8 cellular contexts compared by ENCODE assay signal in the genomic region with DNA sequence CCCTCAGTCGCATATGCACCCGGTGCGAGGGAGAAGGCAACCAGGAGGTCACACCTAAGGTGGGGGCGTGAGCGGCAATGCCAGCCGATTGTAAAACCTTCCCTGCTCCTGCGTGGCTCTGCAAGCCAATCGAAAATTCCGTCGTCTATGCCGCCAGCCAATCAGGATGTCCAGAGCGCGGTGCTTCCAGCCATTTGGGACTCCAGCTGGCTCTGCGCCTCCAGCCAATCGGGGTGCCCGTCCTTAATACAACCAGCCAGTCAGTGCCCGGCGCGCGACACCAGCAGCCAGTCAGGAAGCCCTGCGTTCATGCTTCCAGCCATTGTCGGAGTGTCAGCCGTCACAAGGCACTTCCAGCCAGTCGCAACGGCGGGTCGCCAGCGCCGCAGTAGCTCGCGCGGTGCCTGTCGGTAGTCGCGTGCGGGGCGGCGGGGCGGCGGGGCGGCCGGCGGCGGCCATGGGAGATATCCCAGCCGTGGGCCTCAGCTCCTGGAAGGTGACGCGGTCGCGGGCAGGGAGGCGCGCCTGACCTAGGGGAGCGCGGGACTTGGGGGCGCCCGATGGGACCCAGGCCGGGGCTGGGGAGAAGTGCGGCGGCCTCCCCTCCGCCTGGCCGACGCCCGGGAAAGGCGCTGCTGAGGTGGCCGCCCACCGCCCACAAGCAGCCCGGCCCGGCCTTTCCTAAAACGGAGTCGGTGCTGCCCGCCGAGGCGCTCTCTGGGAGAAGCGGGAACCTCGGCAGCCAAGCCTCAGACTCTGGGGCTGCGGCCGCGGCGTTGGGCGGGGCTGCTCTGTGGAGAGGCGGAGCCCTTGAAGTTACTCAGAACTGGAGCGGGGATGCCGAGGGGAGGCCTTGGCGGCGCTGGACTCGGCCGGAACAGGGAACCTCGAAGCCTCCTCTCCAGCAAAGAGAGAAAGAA. TPM values are rescaled to one million over a fixed set of nuclear protein-coding genes. Genes with fewer than 3 reads are reported as not detected.
DNase-seq lines count a peak whose midpoint lies in the region; ATAC-seq and TF ChIP-seq lines count a peak whose summit lies in the region.

A gene (plus strand): TSS at position 340 of the 920 bp plus-strand sequence. CDS start 118 bp downstream, at position 458.

- TF ChIP-seq EP300 in SK-N-SH (IDR thresholded peaks at IDR 0.05; ENCODE audit: borderline replicate concordance in 1 of 2, low read depth in 1 of 2, low read length in 1 of 2) (no peak), neural cell (conservative IDR thresholded peaks at IDR 0.05; ENCODE audit: poor library complexity, severe bottlenecking) (no peak)

- H3K27ac Mint-ChIP-seq in CD8-positive, alpha-beta memory T cell = peak within 1 kb of the TSS in 4 of 8 donors; percentile 11 to 72 (median 42)
- peak within 1 kb of the TSS; percentile 10 for H3K27ac Mint-ChIP-seq in activated naive CD4-positive, alpha-beta T cell treated with anti-CD3 and anti-CD28 coated beads, Interleukin-2, amount 50 U/mL, for 24 hours

- H3K4me1 ChIP-seq in CD8-positive, alpha-beta memory T cell (ENCODE audit: insufficient read depth, low read length) = peaks cover 7% of the 10 kb centered on the region
- peaks cover 0 to 11% of the 10 kb centered on the region in 2 experiments; a peak in 1 of 4 replicates for H3K4me1 ChIP-seq in SK-N-SH (ENCODE audit: control insufficient read depth in 1 of 2, insufficient read depth in 2 of 2, low read depth in 1 of 2, low read length in 1 of 2)

- H3K79me2 ChIP-seq in SK-N-SH (ENCODE audit: insufficient read depth) = peaks cover 14% of the 10 kb centered on the region
- H3K79me2 ChIP-seq in neural cell (replicated peaks; ENCODE audit: insufficient read depth, low read length) = no peaks in the 10 kb centered on the region

- POLR2A ChIA-PET in CD8-positive, alpha-beta memory T cell (lab: Charles Lee) = no interaction called here
- POLR2A ChIA-PET in SK-N-SH (lab: Yijun Ruan, JAX) = interaction anchor here (1.0 kb wide), 1 partner anchor 11 kb away, joined by 3 read pairs; no protein-coding TSS in a partner anchor

- peaks cover 3 to 10% (median 4%) of the 10 kb centered on the region in 3 donors for H3K4me1 Mint-ChIP-seq in CD8-positive, alpha-beta memory T cell
- peaks cover 7% of the 10 kb centered on the region for H3K4me1 Mint-ChIP-seq in activated naive CD4-positive, alpha-beta T cell treated with anti-CD3 and anti-CD28 coated beads, Interleukin-2, amount 50 U/mL, for 24 hours

- peaks cover 28 to 84% of the 10 kb centered on the region in 2 donors for H3K27me3 Mint-ChIP-seq in CD8-positive, alpha-beta memory T cell
- peaks cover 25% of the 10 kb centered on the region for H3K27me3 Mint-ChIP-seq in activated naive CD4-positive, alpha-beta T cell treated with anti-CD3 and anti-CD28 coated beads, Interleukin-2, amount 50 U/mL, for 24 hours

- no peaks in the 10 kb centered on the region for H3K27me3 ChIP-seq in CD8-positive, alpha-beta memory T cell (ENCODE audit: insufficient read depth, low read length, poor library complexity, severe bottlenecking)
- H3K27me3 ChIP-seq in SK-N-SH (ENCODE audit: insufficient read depth) (no peaks in the 10 kb centered on the region), neural cell (ENCODE audit: insufficient read depth, low read depth, low read length) (peaks cover 16% of the 10 kb centered on the region)

- H3F3A ChIP-seq in SK-N-SH (replicated peaks; ENCODE audit: insufficient read depth) (peaks cover 7% of the 10 kb centered on the region), neural cell (ENCODE audit: insufficient read depth, low read length, poor library complexity, severe bottlenecking) (no peaks in the 10 kb centered on the region)

- no peaks in the 10 kb centered on the region for H3K9me3 ChIP-seq in CD8-positive, alpha-beta memory T cell (ENCODE audit: low read length)
- no peaks in the 10 kb centered on the region; the same call in 1 of the 2 replicates for H3K9me3 ChIP-seq in SK-N-SH
- H3K9me3 ChIP-seq in neural cell (ENCODE audit: low read length) = no peaks in the 10 kb centered on the region

- H4K20me1 ChIP-seq in SK-N-SH (ENCODE audit: insufficient read depth) (no peaks in the 10 kb centered on the region), neural cell (ENCODE audit: insufficient read depth) (no peaks in the 10 kb centered on the region)

- H3K9me3 Mint-ChIP-seq in CD8-positive, alpha-beta memory T cell = peaks cover 0 to 2% (median 0%) of the 10 kb centered on the region in 5 donors
- no peaks in the 10 kb centered on the region for H3K9me3 Mint-ChIP-seq in activated naive CD4-positive, alpha-beta T cell treated with anti-CD3 and anti-CD28 coated beads, Interleukin-2, amount 50 U/mL, for 24 hours

- peak within 1 kb of the TSS; percentile 79 for H3K9ac ChIP-seq in SK-N-SH
- H3K9ac ChIP-seq in neural cell (ENCODE audit: low read length) = no peak within 1 kb of the TSS

- no peaks in the 10 kb centered on the region for H3K36me3 ChIP-seq in CD8-positive, alpha-beta memory T cell (ENCODE audit: insufficient read depth, low read length)
- H3K36me3 ChIP-seq in SK-N-SH (replicated peaks in 1 of 2; ENCODE audit: control insufficient read depth in 1 of 2, insufficient read depth in 2 of 2, low read length in 1 of 2) (no peaks in the 10 kb centered on the region), neural cell (ENCODE audit: insufficient read depth, low read length) (no peaks in the 10 kb centered on the region)

- H3K36me3 Mint-ChIP-seq in CD8-positive, alpha-beta memory T cell = peaks cover 0 to 1% (median 0%) of the 10 kb centered on the region in 3 donors
- no peaks in the 10 kb centered on the region for H3K36me3 Mint-ChIP-seq in activated naive CD4-positive, alpha-beta T cell treated with anti-CD3 and anti-CD28 coated beads, Interleukin-2, amount 50 U/mL, for 24 hours

- TF ChIP-seq CTCF in SK-N-SH (IDR thresholded peaks at IDR 0.05) = no peak
- TF ChIP-seq CTCF in neural cell (IDR thresholded peaks at IDR 0.05; ENCODE audit: poor library complexity, severe bottlenecking) = no peak

- H3K4me3 ChIP-seq in CD8-positive, alpha-beta memory T cell (ENCODE audit: low read length) = peak within 1 kb of the TSS; percentile 32
- H3K4me3 ChIP-seq in SK-N-SH (ENCODE audit: low read depth in 2 of 2, low read length in 1 of 2) (peak within 1 kb of the TSS; percentile 60 to 62), neural cell (ENCODE audit: low read length) (peak within 1 kb of the TSS; percentile 60)

- TF ChIP-seq RAD21 in SK-N-SH (IDR thresholded peaks at IDR 0.05; ENCODE audit: low read length) (no peak), neural cell (conservative IDR thresholded peaks at IDR 0.05) (no peak)

- CTCF ChIA-PET in CD8-positive, alpha-beta memory T cell (lab: Charles Lee) = no interaction called here
- CTCF ChIA-PET in SK-N-SH (lab: Yijun Ruan, JAX) = interaction anchor here (0.7 to 4.1 kb wide), 6 partner anchors 9 to 27 kb away, joined by 3 to 20 read pairs (median 3); no protein-coding TSS in a partner anchor

- no peaks in the 10 kb centered on the region for H3K9me2 ChIP-seq in SK-N-SH
- no peaks in the 10 kb centered on the region for H3K9me2 ChIP-seq in neural cell (ENCODE audit: insufficient read depth, low read length)

- peak within 1 kb of the TSS; percentile 26 for H3K27ac ChIP-seq in CD8-positive, alpha-beta memory T cell (ENCODE audit: low read depth, low read length)
- peak within 1 kb of the TSS; percentile 71 for H3K27ac ChIP-seq in SK-N-SH (ENCODE audit: low read depth in 2 of 2, low read length in 1 of 2)
- H3K27ac ChIP-seq in neural cell (ENCODE audit: low read length) = no peak within 1 kb of the TSS

- H2AFZ ChIP-seq in SK-N-SH (ENCODE audit: low read depth) (peak within 1 kb of the TSS; percentile 96), neural cell (ENCODE audit: low read depth, low read length) (no peak within 1 kb of the TSS)

- H3K4me2 ChIP-seq in SK-N-SH (peak within 1 kb of the TSS; percentile 83), neural cell (ENCODE audit: low read length) (no peak within 1 kb of the TSS)

- peak; percentile 8 to 79 (median 72) for DNase-seq in CD8-positive, alpha-beta memory T cell
- DNase-seq in SK-N-SH (peak; percentile 95), foreskin melanocyte (peak; percentile 82)
- peak; percentile 64 for DNase-seq in stimulated activated naive CD8-positive, alpha-beta T cell treated with anti-CD3 and anti-CD28 coated beads, Interleukin-15, Interleukin-2, amounts not matched to agents 100 U/mL and 50 U/mL, for 24 hours

- ATAC-seq in HG03039 (IDR thresholded peaks at IDR 0.05; ENCODE audit: unreplicated experiment) (peak; percentile 65), GM19467 (IDR thresholded peaks at IDR 0.05; ENCODE audit: unreplicated experiment) (no peak)
- peak; percentile 82 for ATAC-seq in stimulated activated naive CD8-positive, alpha-beta T cell treated with anti-CD3 and anti-CD28 coated beads, Interleukin-15, Interleukin-2, amounts not matched to agents 100 U/mL and 50 U/mL, for 24 hours

- WGBS in SK-N-SH (ENCODE audit: low lambda C conversion rate) = 2% methylated on average over 23 of the region's 87 CpGs

- H3K4me3 Mint-ChIP-seq in CD8-positive, alpha-beta memory T cell = peak within 1 kb of the TSS; percentile 51 to 75 (median 64)
- H3K4me3 Mint-ChIP-seq in activated naive CD4-positive, alpha-beta T cell treated with anti-CD3 and anti-CD28 coated beads, Interleukin-2, amount 50 U/mL, for 24 hours = peak within 1 kb of the TSS; percentile 72

TF ChIP-seq in SK-N-SH, 30 proteins besides CTCF, POLR2A, EP300 and RAD21 (continues in another document):
- TF ChIP-seq NFIC (IDR thresholded peaks at IDR 0.05; ENCODE audit: borderline replicate concordance) (no peak), JUND (IDR thresholded peaks at IDR 0.05) (no peak), NRF1 (IDR thresholded peaks at IDR 0.05; ENCODE audit: low read depth, low read length) (no peak), FOXM1 (IDR thresholded peaks at IDR 0.05; ENCODE audit: low read depth) (no peak)

TF ChIP-seq in neural cell, 6 proteins besides CTCF, POLR2A, EP300 and RAD21 (continues in another document):
- TF ChIP-seq SMC3 (conservative IDR thresholded peaks at IDR 0.05; ENCODE audit: poor library complexity) (no peak), TAF1 (IDR thresholded peaks at IDR 0.05; ENCODE audit: low read depth) (no peak), MXI1 (conservative IDR thresholded peaks at IDR 0.05; ENCODE audit: poor library complexity, severe bottlenecking) (no peak), EZH2 (IDR thresholded peaks at IDR 0.05; ENCODE audit: borderline replicate concordance, insufficient read depth, low read length, poor library complexity, severe bottlenecking) (no peak)

RNA-seq across cellular contexts. Expression of the gene that starts here (rescaled TPM):
- 1 to 10 TPM; 2.5 to 2.6 TPM for total RNA-seq in CD8-positive, alpha-beta memory T cell
- polyA plus RNA-seq in CD8-positive, alpha-beta memory T cell = not detected
- polyA plus RNA-seq in SK-N-SH (2012; rRNA removed) (5.8 and 6.9 TPM in 2 replicates), neural cell (0.30 TPM in 1 of 2 replicates, not detected in the other)
- 4.3 and 5.0 TPM in 2 replicates for polyA plus RNA-seq in SK-N-SH (2012; cell fraction: cytosol; rRNA removed)
- polyA plus RNA-seq in SK-N-SH (2012; cell fraction: nucleus; rRNA removed) = 17.5 and 19.0 TPM in 2 replicates
- polyA minus RNA-seq in neural cell = 2.3 and 3.7 TPM in 2 replicates
